Comparison of ENCODE assay signal across 25 cellular contexts in genomic region chr1:29456685-29457084, GRCh38.
"Had no signal": no experiment of that assay in that cellular context is flagged by ENCODE, and none has a peak within 500 bp of the region (broad histone marks: within the 10 kb centered on the region; RNA-seq: fewer than 3 reads in every experiment).

No MANE protein-coding gene starts in this region.

- DNase-seq: activated CD4-positive, alpha-beta memory T cell treated with anti-CD3 and anti-CD28 coated beads, Interleukin-2, amount 10 ng/mL, durations not matched to agents 7 days and 5 days; activated CD4-positive, alpha-beta T cell treated with anti-CD3 and anti-CD28 coated beads for 1 hour; activated CD4-positive, alpha-beta T cell treated with anti-CD3 and anti-CD28 coated beads for 4 hours; activated CD4-positive, alpha-beta T cell treated with anti-CD3 and anti-CD28 coated beads, Interleukin-2, amount 10 ng/mL, durations not matched to agents 7 days and 5 days; activated CD4-positive, alpha-beta T cell treated with anti-CD3 and anti-CD28 coated beads, Interleukin-2, amount 50 U/mL, for 4 hours; activated CD8-positive, alpha-beta memory T cell treated with anti-CD3 and anti-CD28 coated beads, Interleukin-2, amount 50 U/mL, for 48 hours; activated gamma-delta T cell; activated naive CD4-positive, alpha-beta T cell; activated naive CD4-positive, alpha-beta T cell treated with anti-CD3 and anti-CD28 coated beads, Interleukin-2, amount 10 ng/mL, durations not matched to agents 7 days and 5 days; activated naive CD8-positive, alpha-beta T cell treated with anti-CD3 and anti-CD28 coated beads, Interleukin-2, amount 10 ng/mL, durations not matched to agents 7 days and 5 days; activated T-cell treated with anti-CD3 and anti-CD28 coated beads for 4 hours; activated T-cell treated with anti-CD3 and anti-CD28 coated beads, Interleukin-2, amount 50 U/mL, for 24 hours; activated T-cell treated with anti-CD3 and anti-CD28 coated beads, Interleukin-2, amount 50 U/mL, for 72 hours; central memory CD4-positive, alpha-beta T cell; cerebellar nuclear complex; colonic mucosa; effector CD8-positive, alpha-beta T cell; foreskin fibroblast; T-helper 2 cell had no signal

- H3K36me3 Mint-ChIP-seq: activated naive CD4-positive, alpha-beta T cell treated with anti-CD3 and anti-CD28 coated beads, Interleukin-2, amount 10 ng/mL, durations not matched to agents 7 days and 5 days; activated naive CD4-positive, alpha-beta T cell treated with anti-CD3 and anti-CD28 coated beads, Interleukin-2, amount 50 U/mL, for 72 hours; activated naive CD8-positive, alpha-beta T cell treated with anti-CD3 and anti-CD28 coated beads, Interleukin-2, amount 10 ng/mL, durations not matched to agents 7 days and 5 days; brain had no signal

- H3K27ac Mint-ChIP-seq: activated CD4-positive, alpha-beta memory T cell treated with anti-CD3 and anti-CD28 coated beads, Interleukin-2, amount 10 ng/mL, durations not matched to agents 7 days and 5 days; activated CD4-positive, alpha-beta T cell treated with anti-CD3 and anti-CD28 coated beads, Interleukin-2, amount 10 ng/mL, durations not matched to agents 7 days and 5 days; activated naive CD4-positive, alpha-beta T cell treated with anti-CD3 and anti-CD28 coated beads, Interleukin-2, amount 10 ng/mL, durations not matched to agents 7 days and 5 days; activated naive CD4-positive, alpha-beta T cell treated with anti-CD3 and anti-CD28 coated beads, Interleukin-2, amount 50 U/mL, for 72 hours; activated naive CD8-positive, alpha-beta T cell treated with anti-CD3 and anti-CD28 coated beads, Interleukin-2, amount 10 ng/mL, durations not matched to agents 7 days and 5 days; activated T-cell treated with anti-CD3 and anti-CD28 coated beads, Interleukin-2, amount 50 U/mL, for 24 hours; activated T-cell treated with anti-CD3 and anti-CD28 coated beads, Interleukin-2, amount 50 U/mL, for 72 hours had no signal

- H3K4me1 Mint-ChIP-seq: activated CD4-positive, alpha-beta memory T cell treated with anti-CD3 and anti-CD28 coated beads, Interleukin-2, amount 10 ng/mL, durations not matched to agents 7 days and 5 days; activated CD4-positive, alpha-beta T cell treated with anti-CD3 and anti-CD28 coated beads, Interleukin-2, amount 10 ng/mL, durations not matched to agents 7 days and 5 days; activated naive CD4-positive, alpha-beta T cell treated with anti-CD3 and anti-CD28 coated beads, Interleukin-2, amount 10 ng/mL, durations not matched to agents 7 days and 5 days; activated naive CD8-positive, alpha-beta T cell treated with anti-CD3 and anti-CD28 coated beads, Interleukin-2, amount 10 ng/mL, durations not matched to agents 7 days and 5 days had no signal

- H3K9me3 Mint-ChIP-seq: activated CD4-positive, alpha-beta memory T cell treated with anti-CD3 and anti-CD28 coated beads, Interleukin-2, amount 10 ng/mL, durations not matched to agents 7 days and 5 days; activated CD4-positive, alpha-beta T cell treated with anti-CD3 and anti-CD28 coated beads, Interleukin-2, amount 10 ng/mL, durations not matched to agents 7 days and 5 days; activated naive CD4-positive, alpha-beta T cell treated with anti-CD3 and anti-CD28 coated beads, Interleukin-2, amount 10 ng/mL, durations not matched to agents 7 days and 5 days; activated naive CD4-positive, alpha-beta T cell treated with anti-CD3 and anti-CD28 coated beads, Interleukin-2, amount 50 U/mL, for 72 hours; activated naive CD8-positive, alpha-beta T cell treated with anti-CD3 and anti-CD28 coated beads, Interleukin-2, amount 10 ng/mL, durations not matched to agents 7 days and 5 days; activated T-cell treated with anti-CD3 and anti-CD28 coated beads, Interleukin-2, amount 50 U/mL, for 24 hours; activated T-cell treated with anti-CD3 and anti-CD28 coated beads, Interleukin-2, amount 50 U/mL, for 72 hours had no signal

- H3K4me3 Mint-ChIP-seq: activated CD4-positive, alpha-beta memory T cell treated with anti-CD3 and anti-CD28 coated beads, Interleukin-2, amount 10 ng/mL, durations not matched to agents 7 days and 5 days; activated CD4-positive, alpha-beta T cell treated with anti-CD3 and anti-CD28 coated beads, Interleukin-2, amount 10 ng/mL, durations not matched to agents 7 days and 5 days; activated naive CD4-positive, alpha-beta T cell treated with anti-CD3 and anti-CD28 coated beads, Interleukin-2, amount 10 ng/mL, durations not matched to agents 7 days and 5 days; activated naive CD8-positive, alpha-beta T cell treated with anti-CD3 and anti-CD28 coated beads, Interleukin-2, amount 10 ng/mL, durations not matched to agents 7 days and 5 days; activated T-cell treated with anti-CD3 and anti-CD28 coated beads, Interleukin-2, amount 50 U/mL, for 24 hours; activated T-cell treated with anti-CD3 and anti-CD28 coated beads, Interleukin-2, amount 50 U/mL, for 72 hours; brain had no signal

- ATAC-seq: activated naive CD4-positive, alpha-beta T cell treated with anti-CD3 and anti-CD28 coated beads, Interleukin-2, amount 50 U/mL, for 72 hours; activated T-cell treated with anti-CD3 and anti-CD28 coated beads, Interleukin-2, amount 50 U/mL, for 72 hours; esophagus mucosa had no signal

- H3K9me3 ChIP-seq: ascending aorta, breast epithelium, colonic mucosa had no signal

- H3K27ac ChIP-seq: ascending aorta, breast epithelium, cardiac muscle cell, colonic mucosa had no signal

- H3K27me3 Mint-ChIP-seq: activated CD4-positive, alpha-beta memory T cell treated with anti-CD3 and anti-CD28 coated beads, Interleukin-2, amount 10 ng/mL, durations not matched to agents 7 days and 5 days; activated CD4-positive, alpha-beta T cell treated with anti-CD3 and anti-CD28 coated beads, Interleukin-2, amount 10 ng/mL, durations not matched to agents 7 days and 5 days had no signal

- H3K27me3 ChIP-seq: ascending aorta, cardiac muscle cell, colonic mucosa had no signal

- H3K36me3 ChIP-seq: ascending aorta, breast epithelium, cardiac muscle cell, colonic mucosa had no signal

- H3K4me3 ChIP-seq: ascending aorta, breast epithelium, cardiac muscle cell, colonic mucosa had no signal

- H3K4me1 ChIP-seq: ascending aorta, breast epithelium, colonic mucosa had no signal
